Comparison of ENCODE assay signal across 13 cellular contexts in genomic region chr1:52152976-52153375, GRCh38.
"Had no signal": no experiment of that assay in that cellular context is flagged by ENCODE, and none has a peak within 500 bp of the region (broad histone marks: within the 10 kb centered on the region; RNA-seq: fewer than 3 reads in every experiment).

No MANE protein-coding gene starts in this region.

- DNase-seq: activated CD4-positive, alpha-beta T cell treated with anti-CD3 and anti-CD28 coated beads for 36 hours; activated CD4-positive, alpha-beta T cell treated with anti-CD3 and anti-CD28 coated beads, Interleukin-2, amount 50 U/mL, for 48 hours; activated naive CD8-positive, alpha-beta T cell treated with anti-CD3 and anti-CD28 coated beads for 36 hours; body of pancreas; central memory CD4-positive, alpha-beta T cell; colonic mucosa; endodermal cell; foreskin melanocyte; heart left ventricle; left ventricle myocardium superior; stimulated activated CD4-positive, alpha-beta T cell treated with anti-CD3 and anti-CD28 coated beads, Interleukin-2, amount 100 ng/mL, for 24 hours had no signal

- H3K27ac ChIP-seq: body of pancreas, colonic mucosa, heart left ventricle, tibial nerve, vagina had no signal

- H3K9me3 ChIP-seq: body of pancreas, colonic mucosa, heart left ventricle, tibial nerve, vagina had no signal

- H3K4me1 ChIP-seq: colonic mucosa had no signal

- ATAC-seq: activated CD4-positive, alpha-beta T cell treated with anti-CD3 and anti-CD28 coated beads for 36 hours; body of pancreas had no signal

- H3K4me3 ChIP-seq: body of pancreas, colonic mucosa, heart left ventricle, tibial nerve, vagina had no signal

- H3K36me3 ChIP-seq: colonic mucosa, heart left ventricle, tibial nerve, vagina had no signal

- H3K27me3 ChIP-seq: body of pancreas, colonic mucosa, heart left ventricle, tibial nerve, vagina had no signal
